ENCODE assay signal across 23 cellular contexts in genomic region chr15:66452421-66452820, GRCh38.
"Had no signal": no experiment of that assay in that cellular context is flagged by ENCODE, and none has a peak within 500 bp of the region (broad histone marks: within the 10 kb centered on the region; RNA-seq: fewer than 3 reads in every experiment).

No MANE protein-coding gene starts in this region.

- H3K27ac ChIP-seq: SK-N-MC, VCaP had no signal

- H3K4me3 ChIP-seq: adrenal gland, SK-N-MC had no signal

- H3K27me3 ChIP-seq: adrenal gland had no signal

- ATAC-seq: activated CD4-positive, alpha-beta T cell treated with anti-CD3 and anti-CD28 coated beads for 36 hours; activated T-helper 17 cell treated with anti-CD3 and anti-CD28 coated beads, Interleukin-2, amount 50 U/mL, for 72 hours; Panc1; T-cell had no signal

- DNase-seq: activated CD4-positive, alpha-beta memory T cell treated with anti-CD3 and anti-CD28 coated beads, Interleukin-2, amount 10 ng/mL, durations not matched to agents 7 days and 5 days; activated CD4-positive, alpha-beta T cell treated with anti-CD3 and anti-CD28 coated beads for 36 hours; activated CD4-positive, alpha-beta T cell treated with anti-CD3 and anti-CD28 coated beads, Interleukin-2, amount 50 U/mL, for 1 hour; activated gamma-delta T cell; activated naive CD4-positive, alpha-beta T cell treated with anti-CD3 and anti-CD28 coated beads, Interleukin-2, amount 50 U/mL, for 16 hours; activated naive CD8-positive, alpha-beta T cell treated with anti-CD3 and anti-CD28 coated beads, Interleukin-2, amount 10 ng/mL, durations not matched to agents 7 days and 5 days; activated T-cell treated with anti-CD3 and anti-CD28 coated beads for 4 hours; activated T-cell treated with anti-CD3 and anti-CD28 coated beads, Interleukin-2, amount 50 U/mL, for 48 hours; NCI-H1048; NCI-H1930; NCI-H2107; NCI-H226; NCI-H510A treated with DMSO at 0.1 percent for 48 hours; NCI-H748 treated with DMSO at 0.1 percent for 48 hours; OCI-M1; RPMI8226; T-cell; T-helper 2 cell had no signal

- H3K9me3 ChIP-seq: adrenal gland had no signal

- H3K36me3 ChIP-seq: adrenal gland had no signal
